Comparison of ENCODE assay signal across 1 cellular context in genomic region chr9:97921959-97922905, GRCh38.
TF ChIP-seq lines count a peak whose summit lies in the region.

A gene with protein sequence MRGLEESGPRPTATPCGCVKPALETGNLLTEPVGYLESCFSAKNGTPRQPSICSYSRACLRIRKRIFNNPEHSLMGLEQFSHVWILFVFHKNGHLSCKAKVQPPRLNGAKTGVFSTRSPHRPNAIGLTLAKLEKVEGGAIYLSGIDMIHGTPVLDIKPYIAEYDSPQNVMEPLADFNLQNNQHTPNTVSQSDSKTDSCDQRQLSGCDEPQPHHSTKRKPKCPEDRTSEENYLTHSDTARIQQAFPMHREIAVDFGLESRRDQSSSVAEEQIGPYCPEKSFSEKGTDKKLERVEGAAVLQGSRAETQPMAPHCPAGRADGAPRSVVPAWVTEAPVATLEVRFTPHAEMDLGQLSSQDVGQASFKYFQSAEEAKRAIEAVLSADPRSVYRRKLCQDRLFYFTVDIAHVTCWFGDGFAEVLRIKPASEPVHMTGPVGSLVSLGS (minus strand): TSS chr9:97922500. CDS start chr9:97922493, 7 bp downstream.

TF ChIP-seq in HEK293, 187 proteins besides CTCF, POLR2A, EP300 and RAD21 (continued from another document and continues in another):
- TF ChIP-seq ZNF639 (tag by site-specific recombination; IDR thresholded peaks at IDR 0.05) (peak; percentile 98), ZNF600 (tag by site-specific recombination; IDR thresholded peaks at IDR 0.05) (peak; percentile 98), SP7 (tag by site-specific recombination; IDR thresholded peaks at IDR 0.05) (peak; percentile 96), ZNF324 (tag by site-specific recombination; IDR thresholded peaks at IDR 0.05) (peak; percentile 99), AEBP2 (tag by site-specific recombination; IDR thresholded peaks at IDR 0.05; ENCODE audit: borderline replicate concordance) (no peak), SCRT1 (tag by site-specific recombination; IDR thresholded peaks at IDR 0.05; ENCODE audit: borderline replicate concordance) (peak; percentile 95), MYNN (tag by site-specific recombination; IDR thresholded peaks at IDR 0.05; ENCODE audit: borderline replicate concordance) (peak; percentile 57; the same call in 1 of the 2 replicates), ZFP69B (tag by site-specific recombination; IDR thresholded peaks at IDR 0.05) (peak; percentile 87), ZNF747 (tag by site-specific recombination; IDR thresholded peaks at IDR 0.05) (peak; percentile 77; the same call in 1 of the 2 replicates), PRDM1 (tag by site-specific recombination; IDR thresholded peaks at IDR 0.05) (no peak; the same call in 1 of the 2 replicates), ZFP41 (tag by site-specific recombination; IDR thresholded peaks at IDR 0.05; ENCODE audit: borderline replicate concordance) (no peak), ZNF777 (tag by site-specific recombination; IDR thresholded peaks at IDR 0.05; ENCODE audit: borderline replicate concordance) (peak; percentile 55; the same call in 1 of the 2 replicates), KLF9 (tag by site-specific recombination; IDR thresholded peaks at IDR 0.05; ENCODE audit: low read depth) (peak; percentile 56; the same call in 1 of the 2 replicates), ZBTB7A (tag by site-specific recombination; IDR thresholded peaks at IDR 0.05; ENCODE audit: low read depth) (0 out of 2 replicates have a peak, but pooled peaks have one; percentile 49), BCL11A (tag by site-specific recombination; IDR thresholded peaks at IDR 0.05; ENCODE audit: low read depth) (0 out of 2 replicates have a peak, but pooled peaks have one; percentile 13), ZSCAN4 (tag by site-specific recombination; IDR thresholded peaks at IDR 0.05) (peak; percentile 68), ZNF335 (tag by site-specific recombination; conservative IDR thresholded peaks at IDR 0.05) (peak; percentile 91), TRIM28 (IDR thresholded peaks at IDR 0.05; ENCODE audit: borderline replicate concordance, low read length) (peak; percentile 83), ZNF626 (tag by site-specific recombination; IDR thresholded peaks at IDR 0.05) (no peak), YY1 (tag by site-specific recombination; IDR thresholded peaks at IDR 0.05) (peak; percentile 81), KLF10 (tag by site-specific recombination; IDR thresholded peaks at IDR 0.05) (peak; percentile 59; the same call in 1 of the 2 replicates), GLI4 (tag by site-specific recombination; IDR thresholded peaks at IDR 0.05) (peak; percentile 86), GLIS1 (tag by site-specific recombination; IDR thresholded peaks at IDR 0.05) (peak; percentile 71), OSR2 (tag by site-specific recombination; IDR thresholded peaks at IDR 0.05) (peak; percentile 75), ZNF18 (tag by site-specific recombination; IDR thresholded peaks at IDR 0.05) (peak; percentile 49; the same call in 1 of the 2 replicates), ZNF664 (tag by site-specific recombination; IDR thresholded peaks at IDR 0.05) (peak; percentile 88; the same call in 1 of the 2 replicates), ZNF513 (tag by site-specific recombination; IDR thresholded peaks at IDR 0.05) (0 out of 2 replicates have a peak, but pooled peaks have one; percentile 39), ZNF311 (tag by site-specific recombination; IDR thresholded peaks at IDR 0.05; ENCODE audit: borderline replicate concordance) (no peak), ZNF10 (tag by site-specific recombination; IDR thresholded peaks at IDR 0.05) (peak; percentile 91), ZNF549 (tag by site-specific recombination; IDR thresholded peaks at IDR 0.05) (peak; percentile 16; the same call in 1 of the 2 replicates), ZNF146 (tag by site-specific recombination; IDR thresholded peaks at IDR 0.05) (peak; percentile 97), ZXDB (tag by site-specific recombination; IDR thresholded peaks at IDR 0.05) (peak; percentile 99)
- TF ChIP-seq, protein P1, sequence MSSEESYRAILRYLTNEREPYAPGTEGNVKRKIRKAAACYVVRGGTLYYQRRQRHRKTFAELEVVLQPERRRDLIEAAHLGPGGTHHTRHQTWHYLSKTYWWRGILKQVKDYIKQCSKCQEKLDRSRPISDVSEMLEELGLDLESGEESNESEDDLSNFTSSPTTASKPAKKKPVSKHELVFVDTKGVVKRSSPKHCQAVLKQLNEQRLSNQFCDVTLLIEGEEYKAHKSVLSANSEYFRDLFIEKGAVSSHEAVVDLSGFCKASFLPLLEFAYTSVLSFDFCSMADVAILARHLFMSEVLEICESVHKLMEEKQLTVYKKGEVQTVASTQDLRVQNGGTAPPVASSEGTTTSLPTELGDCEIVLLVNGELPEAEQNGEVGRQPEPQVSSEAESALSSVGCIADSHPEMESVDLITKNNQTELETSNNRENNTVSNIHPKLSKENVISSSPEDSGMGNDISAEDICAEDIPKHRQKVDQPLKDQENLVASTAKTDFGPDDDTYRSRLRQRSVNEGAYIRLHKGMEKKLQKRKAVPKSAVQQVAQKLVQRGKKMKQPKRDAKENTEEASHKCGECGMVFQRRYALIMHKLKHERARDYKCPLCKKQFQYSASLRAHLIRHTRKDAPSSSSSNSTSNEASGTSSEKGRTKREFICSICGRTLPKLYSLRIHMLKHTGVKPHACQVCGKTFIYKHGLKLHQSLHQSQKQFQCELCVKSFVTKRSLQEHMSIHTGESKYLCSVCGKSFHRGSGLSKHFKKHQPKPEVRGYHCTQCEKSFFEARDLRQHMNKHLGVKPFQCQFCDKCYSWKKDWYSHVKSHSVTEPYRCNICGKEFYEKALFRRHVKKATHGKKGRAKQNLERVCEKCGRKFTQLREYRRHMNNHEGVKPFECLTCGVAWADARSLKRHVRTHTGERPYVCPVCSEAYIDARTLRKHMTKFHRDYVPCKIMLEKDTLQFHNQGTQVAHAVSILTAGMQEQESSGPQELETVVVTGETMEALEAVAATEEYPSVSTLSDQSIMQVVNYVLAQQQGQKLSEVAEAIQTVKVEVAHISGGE (tag by site-specific recombination; conservative IDR thresholded peaks at IDR 0.05; ENCODE audit: low read depth): peak; percentile 91
- TF ChIP-seq, protein P2, sequence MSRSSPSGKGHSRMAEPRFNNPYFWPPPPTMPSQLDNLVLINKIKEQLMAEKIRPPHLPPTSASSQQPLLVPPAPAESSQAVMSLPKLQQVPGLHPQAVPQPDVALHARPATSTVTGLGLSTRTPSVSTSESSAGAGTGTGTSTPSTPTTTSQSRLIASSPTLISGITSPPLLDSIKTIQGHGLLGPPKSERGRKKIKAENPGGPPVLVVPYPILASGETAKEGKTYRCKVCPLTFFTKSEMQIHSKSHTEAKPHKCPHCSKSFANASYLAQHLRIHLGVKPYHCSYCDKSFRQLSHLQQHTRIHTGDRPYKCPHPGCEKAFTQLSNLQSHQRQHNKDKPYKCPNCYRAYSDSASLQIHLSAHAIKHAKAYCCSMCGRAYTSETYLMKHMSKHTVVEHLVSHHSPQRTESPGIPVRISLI (tag by site-specific recombination; IDR thresholded peaks at IDR 0.05): no peak
- TF ChIP-seq, protein P3, sequence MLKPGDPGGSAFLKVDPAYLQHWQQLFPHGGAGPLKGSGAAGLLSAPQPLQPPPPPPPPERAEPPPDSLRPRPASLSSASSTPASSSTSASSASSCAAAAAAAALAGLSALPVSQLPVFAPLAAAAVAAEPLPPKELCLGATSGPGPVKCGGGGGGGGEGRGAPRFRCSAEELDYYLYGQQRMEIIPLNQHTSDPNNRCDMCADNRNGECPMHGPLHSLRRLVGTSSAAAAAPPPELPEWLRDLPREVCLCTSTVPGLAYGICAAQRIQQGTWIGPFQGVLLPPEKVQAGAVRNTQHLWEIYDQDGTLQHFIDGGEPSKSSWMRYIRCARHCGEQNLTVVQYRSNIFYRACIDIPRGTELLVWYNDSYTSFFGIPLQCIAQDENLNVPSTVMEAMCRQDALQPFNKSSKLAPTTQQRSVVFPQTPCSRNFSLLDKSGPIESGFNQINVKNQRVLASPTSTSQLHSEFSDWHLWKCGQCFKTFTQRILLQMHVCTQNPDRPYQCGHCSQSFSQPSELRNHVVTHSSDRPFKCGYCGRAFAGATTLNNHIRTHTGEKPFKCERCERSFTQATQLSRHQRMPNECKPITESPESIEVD (tag by site-specific recombination; IDR thresholded peaks at IDR 0.05): peak; percentile 48; the same call in 1 of the 2 replicates
- TF ChIP-seq, protein P4, sequence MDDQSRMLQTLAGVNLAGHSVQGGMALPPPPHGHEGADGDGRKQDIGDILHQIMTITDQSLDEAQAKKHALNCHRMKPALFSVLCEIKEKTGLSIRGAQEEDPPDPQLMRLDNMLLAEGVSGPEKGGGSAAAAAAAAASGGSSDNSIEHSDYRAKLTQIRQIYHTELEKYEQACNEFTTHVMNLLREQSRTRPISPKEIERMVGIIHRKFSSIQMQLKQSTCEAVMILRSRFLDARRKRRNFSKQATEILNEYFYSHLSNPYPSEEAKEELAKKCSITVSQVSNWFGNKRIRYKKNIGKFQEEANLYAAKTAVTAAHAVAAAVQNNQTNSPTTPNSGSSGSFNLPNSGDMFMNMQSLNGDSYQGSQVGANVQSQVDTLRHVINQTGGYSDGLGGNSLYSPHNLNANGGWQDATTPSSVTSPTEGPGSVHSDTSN (CRISPR knock-in tag; IDR thresholded peaks at IDR 0.05): peak; percentile 66
- TF ChIP-seq, protein P5, sequence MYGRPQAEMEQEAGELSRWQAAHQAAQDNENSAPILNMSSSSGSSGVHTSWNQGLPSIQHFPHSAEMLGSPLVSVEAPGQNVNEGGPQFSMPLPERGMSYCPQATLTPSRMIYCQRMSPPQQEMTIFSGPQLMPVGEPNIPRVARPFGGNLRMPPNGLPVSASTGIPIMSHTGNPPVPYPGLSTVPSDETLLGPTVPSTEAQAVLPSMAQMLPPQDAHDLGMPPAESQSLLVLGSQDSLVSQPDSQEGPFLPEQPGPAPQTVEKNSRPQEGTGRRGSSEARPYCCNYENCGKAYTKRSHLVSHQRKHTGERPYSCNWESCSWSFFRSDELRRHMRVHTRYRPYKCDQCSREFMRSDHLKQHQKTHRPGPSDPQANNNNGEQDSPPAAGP (tag by site-specific recombination; IDR thresholded peaks at IDR 0.05): peak; percentile 98
